Comparison of ENCODE assay signal across 8 cellular contexts in the genomic region with DNA sequence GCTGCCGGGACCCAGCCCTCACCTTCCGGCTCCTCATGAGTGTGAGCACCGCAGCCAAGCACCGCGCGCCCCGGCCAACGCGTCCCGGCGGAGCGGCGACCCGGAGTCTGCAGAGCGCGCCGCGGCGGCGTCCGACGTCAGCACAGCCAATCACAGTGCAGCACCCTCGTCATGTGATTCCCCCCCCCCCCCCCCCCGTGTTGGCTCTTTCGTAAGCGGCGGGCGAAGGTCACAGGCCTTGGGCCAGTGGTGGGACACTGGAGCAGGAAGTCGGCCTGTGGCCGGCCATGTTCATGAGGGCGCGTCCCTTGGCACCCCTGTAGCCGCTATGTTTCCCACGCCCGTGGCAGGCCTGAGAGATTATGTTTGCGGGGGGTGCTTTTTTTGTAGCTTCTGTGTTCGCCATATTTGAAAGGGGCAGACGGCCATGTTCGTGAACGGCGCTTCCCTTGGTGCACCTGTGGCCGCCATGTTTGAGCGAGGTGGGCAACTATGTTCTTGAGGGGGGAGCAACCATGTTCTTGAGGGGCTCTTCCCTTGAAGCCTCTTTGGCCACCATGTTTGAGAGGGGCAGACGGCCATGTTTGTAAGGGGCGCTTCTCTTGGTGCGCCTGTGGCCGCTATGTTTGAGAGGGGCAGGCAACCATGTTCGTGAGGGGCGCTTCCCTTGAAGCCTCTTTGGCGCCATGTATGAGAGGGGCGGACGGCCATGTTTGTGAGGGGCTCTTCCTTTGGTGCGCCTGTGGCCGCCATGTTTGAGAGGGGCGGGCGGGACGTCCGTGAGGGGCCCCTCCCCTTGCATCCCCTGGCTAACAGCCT. TPM values are rescaled to one million over a fixed set of nuclear protein-coding genes. Genes with fewer than 3 reads are reported as not detected.
DNase-seq lines count a peak whose midpoint lies in the region; ATAC-seq and TF ChIP-seq lines count a peak whose summit lies in the region.

A gene (minus strand): TSS at position 123 of the 819 bp plus-strand sequence. CDS start 86 bp downstream, at position 37.

- H3K56ac ChIP-seq in H9 (ENCODE audit: insufficient read length, low read depth, low read length): no peak within 1 kb of the TSS

- H4K20me1 ChIP-seq in H9 (ENCODE audit: control insufficient read depth, insufficient read depth, insufficient read length): no peaks in the 10 kb centered on the region
- peaks cover 7% of the 10 kb centered on the region for H4K20me1 ChIP-seq in neural progenitor cell (ENCODE audit: low read depth)

- H3K79me1 ChIP-seq in H9 (ENCODE audit: insufficient read depth, low read depth, low read length, poor library complexity, severe bottlenecking): peaks cover 11% of the 10 kb centered on the region

- WGBS in H9 (ENCODE audit: extremely low coverage, insufficient read length, low lambda C conversion rate): no CpG with 5 or more reads among the region's 58 CpGs

- peaks cover 7% of the 10 kb centered on the region for H3K23me2 ChIP-seq in H9 (ENCODE audit: insufficient read length, low read depth, low read length, poor library complexity, severe bottlenecking)

- peak within 1 kb of the TSS; percentile 99 for H3K14ac ChIP-seq in H9 (ENCODE audit: insufficient read depth, low read length)

- DNase-seq in ELR (ENCODE audit: low read depth): peak; percentile 94
- peak; percentile 97 for DNase-seq in H9
- DNase-seq in MG63: peak; percentile 94
- peak; percentile 94 to 99 for DNase-seq in SJSA1 (ENCODE audit: low read depth in 1 of 2, low spot score in 2 of 2)
- peak; percentile 88 to 97 (median 92) for DNase-seq in activated naive CD4-positive, alpha-beta T cell (lab: John Stamatoyannopoulos, UW)
- peak; percentile 92 to 96 for DNase-seq in foreskin keratinocyte
- peak; percentile 99 for DNase-seq in neural progenitor cell (ENCODE audit: low spot score)
- peak; percentile 95 for DNase-seq in stromal cell of bone marrow (ENCODE audit: low read depth)

- H3K27ac ChIP-seq in H9 (ENCODE audit: insufficient read length, low read depth, low read length) (peak within 1 kb of the TSS; percentile 86), SJSA1 (peak within 1 kb of the TSS; percentile 82), foreskin keratinocyte (peak within 1 kb of the TSS; percentile 79), neural progenitor cell (peak within 1 kb of the TSS; percentile 92)

- H3K4me3 Mint-ChIP-seq in H9: peak within 1 kb of the TSS; percentile 84 to 95
- H3K4me3 Mint-ChIP-seq in neural progenitor cell: peak within 1 kb of the TSS; percentile 97

- TF ChIP-seq CTCF in H9 (conservative IDR thresholded peaks at IDR 0.05): no peak
- TF ChIP-seq CTCF in foreskin keratinocyte (conservative IDR thresholded peaks at IDR 0.05): no peak
- TF ChIP-seq CTCF in neural progenitor cell (IDR thresholded peaks at IDR 0.05): no peak

- peaks cover 13 to 15% of the 10 kb centered on the region in 2 experiments for H3K9me3 Mint-ChIP-seq in H9
- peaks cover 15% of the 10 kb centered on the region for H3K9me3 Mint-ChIP-seq in neural progenitor cell

- H3K4me1 ChIP-seq in H9 (ENCODE audit: insufficient read depth, low read length) (no peaks in the 10 kb centered on the region), SJSA1 (replicated peaks) (peaks cover 4% of the 10 kb centered on the region; the same call in 1 of the 2 replicates), foreskin keratinocyte (peaks cover 6% of the 10 kb centered on the region), neural progenitor cell (peaks cover 20% of the 10 kb centered on the region)

- H3K36me3 Mint-ChIP-seq in H9 (ENCODE audit: insufficient read depth in 1 of 3, low read depth in 3 of 3): peaks cover 7 to 23% (median 10%) of the 10 kb centered on the region in 3 experiments
- H3K36me3 Mint-ChIP-seq in neural progenitor cell: peaks cover 19% of the 10 kb centered on the region

- H2BK15ac ChIP-seq in H9 (ENCODE audit: low read depth, low read length): no peak within 1 kb of the TSS

- no peak within 1 kb of the TSS for H2BK20ac ChIP-seq in H9 (ENCODE audit: low read depth, low read length, poor library complexity, severe bottlenecking)

- H3K27me3 ChIP-seq in H9 (ENCODE audit: insufficient read depth, low read length): no peaks in the 10 kb centered on the region
- H3K27me3 ChIP-seq in MG63: no peaks in the 10 kb centered on the region
- H3K27me3 ChIP-seq in SJSA1 (replicated peaks): no peaks in the 10 kb centered on the region
- no peaks in the 10 kb centered on the region for H3K27me3 ChIP-seq in foreskin keratinocyte
- no peaks in the 10 kb centered on the region for H3K27me3 ChIP-seq in neural progenitor cell

- H3K4me2 ChIP-seq in H9 (ENCODE audit: insufficient read depth, insufficient read length, low read length): peak within 1 kb of the TSS; percentile 93
- H3K4me2 ChIP-seq in neural progenitor cell: peak within 1 kb of the TSS; percentile 83

- H4K91ac ChIP-seq in H9 (ENCODE audit: insufficient read length, low read depth, low read length): no peak within 1 kb of the TSS

- H4K5ac ChIP-seq in H9 (ENCODE audit: insufficient read length, low read depth, low read length): peak within 1 kb of the TSS; percentile 23

- H3K79me2 ChIP-seq in H9 (ENCODE audit: insufficient read depth, low read length) (peaks cover 28% of the 10 kb centered on the region; the same call in 1 of the 2 replicates), neural progenitor cell (ENCODE audit: low read depth) (peaks cover 45% of the 10 kb centered on the region)

- H3K4me3 ChIP-seq in MG63 (peak within 1 kb of the TSS; percentile 93), SJSA1 (peak within 1 kb of the TSS; percentile 79), neural progenitor cell (peak within 1 kb of the TSS; percentile 79)

- H3T11ph ChIP-seq in H9 (ENCODE audit: low read length): no peak within 1 kb of the TSS

- H3K9me3 ChIP-seq in H9 (ENCODE audit: control insufficient read depth, low read depth, low read length) (no peaks in the 10 kb centered on the region), MG63 (peaks cover 17% of the 10 kb centered on the region), SJSA1 (replicated peaks) (no peaks in the 10 kb centered on the region), neural progenitor cell (ENCODE audit: low read depth) (peaks cover 5% of the 10 kb centered on the region)

- peak within 1 kb of the TSS; percentile 99 for H3K18ac ChIP-seq in H9 (ENCODE audit: insufficient read length, low read depth, low read length)

- H3F3A ChIP-seq in neural progenitor cell (ENCODE audit: low read depth): peaks cover 12% of the 10 kb centered on the region

- H3K23ac ChIP-seq in H9 (ENCODE audit: insufficient read length, low read depth, low read length): no peak within 1 kb of the TSS

- peak; percentile 84 for ATAC-seq in foreskin keratinocyte

- peak within 1 kb of the TSS; percentile 96 for H2BK120ac ChIP-seq in H9 (ENCODE audit: low read depth, low read length, poor library complexity, severe bottlenecking)

- H3K36me3 ChIP-seq in MG63: peaks cover 20% of the 10 kb centered on the region
- H3K36me3 ChIP-seq in SJSA1: peaks cover 15% of the 10 kb centered on the region; the same call in 1 of the 2 replicates
- peaks cover 4% of the 10 kb centered on the region for H3K36me3 ChIP-seq in neural progenitor cell

- H4K8ac ChIP-seq in H9 (replicated peaks; ENCODE audit: insufficient read length, low read depth, low read length): no peak within 1 kb of the TSS

- H2AK5ac ChIP-seq in H9 (ENCODE audit: insufficient read length, low read length): no peak within 1 kb of the TSS

- H2BK5ac ChIP-seq in H9 (ENCODE audit: insufficient read length, low read length): peak within 1 kb of the TSS; percentile 44

- H2AFZ ChIP-seq in H9 (ENCODE audit: low read length): no peak within 1 kb of the TSS
- peak within 1 kb of the TSS; percentile 96 for H2AFZ ChIP-seq in neural progenitor cell (replicated peaks)

- H3K27me3 Mint-ChIP-seq in H9 (ENCODE audit: low read depth) (no peaks in the 10 kb centered on the region), neural progenitor cell (ENCODE audit: insufficient read depth, low read depth) (peaks cover 8% of the 10 kb centered on the region)

- H3K9ac ChIP-seq in H9 (ENCODE audit: extremely low read depth, insufficient read length, low read length) (peak within 1 kb of the TSS; percentile 84), neural progenitor cell (peak within 1 kb of the TSS; percentile 70)

- H3K4me1 Mint-ChIP-seq in H9: peaks cover 27 to 33% of the 10 kb centered on the region in 2 experiments
- peaks cover 26% of the 10 kb centered on the region for H3K4me1 Mint-ChIP-seq in neural progenitor cell

- H3K27ac Mint-ChIP-seq in H9 (peak within 1 kb of the TSS; percentile 99 to 100 (median 99)), neural progenitor cell (peak within 1 kb of the TSS; percentile 100)

- H2BK12ac ChIP-seq in H9 (ENCODE audit: insufficient read length, low read depth, low read length): peak within 1 kb of the TSS; percentile 71

- no peak within 1 kb of the TSS; the same call in 1 of the 2 replicates for H3K4ac ChIP-seq in H9 (ENCODE audit: low read depth, low read length)

RNA-seq across cellular contexts. Expression of the gene that starts here (rescaled TPM):
- total RNA-seq in H9 (2021) (20.6 and 21.1 TPM in 2 replicates), foreskin keratinocyte (35.7 and 41.1 TPM in 2 replicates), neural progenitor cell (ENCODE audit: low replicate concordance) (31.3 and 36.5 TPM in 2 replicates)
- total RNA-seq in MG63 (2014; rRNA removed; shearing (Covaris generic); ENCODE audit: low replicate concordance): 49.3 and 61.2 TPM in 2 replicates
- 21.6 and 36.3 TPM in 2 replicates for total RNA-seq in SJSA1 (2014; rRNA removed; shearing (Covaris generic))
- 27.5 and 32.8 TPM in 2 replicates for polyA plus RNA-seq in foreskin keratinocyte

Comparison
In these comparisons a context has a peak if more than half of its experiments do, and no peak if none do; other contexts are left out.
1. Peak in every context shown above with its lines: DNase-seq, ATAC-seq, H3K4me3 ChIP-seq and H3K27ac ChIP-seq.